Comparison of ENCODE assay signal across 8 cellular contexts in the genomic region with DNA sequence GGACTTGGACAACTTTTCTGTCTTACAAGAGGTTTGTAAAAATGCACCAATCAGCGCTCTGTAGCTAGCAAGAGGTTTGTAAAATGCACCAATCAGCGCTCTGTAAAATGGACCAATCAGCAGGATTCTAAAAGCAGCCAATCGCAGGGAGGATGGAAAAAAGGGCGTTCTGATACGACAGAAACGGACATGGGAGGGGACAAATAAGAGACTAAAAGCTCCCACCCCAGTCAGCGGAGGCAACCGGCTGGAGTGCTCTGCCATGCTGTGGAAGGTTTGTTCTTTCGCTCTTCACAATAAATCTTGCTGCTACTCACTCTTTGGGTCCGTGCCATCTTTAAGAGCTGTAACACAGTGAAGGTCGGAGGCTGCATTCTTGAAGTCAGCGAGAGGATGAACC. TPM values are rescaled to one million over a fixed set of nuclear protein-coding genes. Genes with fewer than 3 reads are reported as not detected.
DNase-seq lines count a peak whose midpoint lies in the region; ATAC-seq, FAIRE-seq and TF ChIP-seq lines count a peak whose summit lies in the region.
"Not testable (repeated sequence)": the region's sequence is repeated elsewhere in the genome, so short reads cannot be mapped to it uniquely, and the experiment has no call there.

No MANE protein-coding gene starts in this region.

- peak overlapping the region; percentile 97 for H3K4me3 Mint-ChIP-seq in activated CD4-positive, alpha-beta T cell treated with anti-CD3 and anti-CD28 coated beads, Interleukin-2, amount 10 ng/mL, durations not matched to agents 24 days and 14 days
- peak overlapping the region; percentile 100 for H3K4me3 Mint-ChIP-seq in astrocyte (ENCODE audit: unreplicated experiment)
- peak overlapping the region; percentile 95 to 100 (median 98) for H3K4me3 Mint-ChIP-seq in naive thymus-derived CD4-positive, alpha-beta T cell
- H3K4me3 Mint-ChIP-seq in stimulated activated memory B cell treated with anti-CD40 and anti-IgM and Interleukin-4, amounts not matched to agents 10 μg/mL and 1 μg/mL and 100 μg/mL, for 72 hours = not testable (repeated sequence)

- TF ChIP-seq EP300 in esophagus muscularis mucosa (IDR thresholded peaks at IDR 0.05) = not testable (repeated sequence)

- H3K27ac Mint-ChIP-seq in activated CD4-positive, alpha-beta T cell treated with anti-CD3 and anti-CD28 coated beads, Interleukin-2, amount 10 ng/mL, durations not matched to agents 24 days and 14 days = peak overlapping the region; percentile 53
- not testable (repeated sequence) for H3K27ac Mint-ChIP-seq in astrocyte (ENCODE audit: unreplicated experiment)
- peak overlapping the region in 7 of 9 donors; percentile 16 to 99 (median 98) for H3K27ac Mint-ChIP-seq in naive thymus-derived CD4-positive, alpha-beta T cell
- peak overlapping the region; percentile 95 for H3K27ac Mint-ChIP-seq in stimulated activated memory B cell treated with anti-CD40 and anti-IgM and Interleukin-4, amounts not matched to agents 10 μg/mL and 1 μg/mL and 100 μg/mL, for 72 hours

- peaks cover 23 to 27% (median 25%) of the 10 kb centered on the region in 11 experiments for H3K36me3 ChIP-seq in BLaER1 treated with 17β-estradiol and CSF1 and Interleukin-3, amounts not matched to agents 10 nM and 100 nM
- peaks cover 27% of the 10 kb centered on the region for H3K36me3 ChIP-seq in OCI-LY7 (ENCODE audit: insufficient read depth, low read length)
- H3K36me3 ChIP-seq in astrocyte (ENCODE audit: insufficient read depth, low read length) = not testable (repeated sequence)
- peaks cover 3 to 23% (median 19%) of the 10 kb centered on the region in 4 donors for H3K36me3 ChIP-seq in esophagus muscularis mucosa
- peaks cover 0 to 24% (median 6%) of the 10 kb centered on the region in 3 experiments for H3K36me3 ChIP-seq in naive thymus-derived CD4-positive, alpha-beta T cell (ENCODE audit: control insufficient read depth in 2 of 3, insufficient read depth in 3 of 3, low read length in 3 of 3)

- H3K27ac ChIP-seq in BLaER1 treated with 17β-estradiol and CSF1 and Interleukin-3, amounts not matched to agents 10 nM and 100 nM; OCI-LY7 (ENCODE audit: low read depth, low read length, poor library complexity, severe bottlenecking); astrocyte (ENCODE audit: low read depth, low read length); naive thymus-derived CD4-positive, alpha-beta T cell (ENCODE audit: low read depth, low read length): not testable (repeated sequence)
- peak overlapping the region in 3 of 4 donors; percentile 91 to 96 (median 94) for H3K27ac ChIP-seq in esophagus muscularis mucosa (replicated peaks in 1 of 4)

- TF ChIP-seq CTCF in HFF-Myc (IDR thresholded peaks at IDR 0.05; ENCODE audit: low read depth, low read length, missing control alignments); OCI-LY7 (conservative IDR thresholded peaks at IDR 0.05; ENCODE audit: low read length); astrocyte (IDR thresholded peaks at IDR 0.05; ENCODE audit: insufficient read depth, low read depth, low read length); esophagus muscularis mucosa (IDR thresholded peaks at IDR 0.05): not testable (repeated sequence)

- not testable (repeated sequence) for H3K9me3 Mint-ChIP-seq in activated CD4-positive, alpha-beta T cell treated with anti-CD3 and anti-CD28 coated beads, Interleukin-2, amount 10 ng/mL, durations not matched to agents 24 days and 14 days; astrocyte (ENCODE audit: unreplicated experiment); naive thymus-derived CD4-positive, alpha-beta T cell; stimulated activated memory B cell treated with anti-CD40 and anti-IgM and Interleukin-4, amounts not matched to agents 10 μg/mL and 1 μg/mL and 100 μg/mL, for 72 hours

- TF ChIP-seq POLR2A in esophagus muscularis mucosa (IDR thresholded peaks at IDR 0.05; ENCODE audit: low read depth) = not testable (repeated sequence)

- peak overlapping the region in 1 of 11 experiments; percentile 92; a peak in 1 of 22 replicates for H3K9ac ChIP-seq in BLaER1 treated with 17β-estradiol and CSF1 and Interleukin-3, amounts not matched to agents 10 nM and 100 nM
- not testable (repeated sequence) for H3K9ac ChIP-seq in astrocyte (ENCODE audit: low read length)

- peak overlapping the region in 7 of 10 experiments; percentile 89 to 100 (median 97); a peak in 11 of 20 replicates for H3K4me3 ChIP-seq in BLaER1 treated with 17β-estradiol and CSF1 and Interleukin-3, amounts not matched to agents 10 nM and 100 nM
- H3K4me3 ChIP-seq in HFF-Myc (replicated peaks; ENCODE audit: low read depth, low read length) (peak overlapping the region; percentile 82), OCI-LY7 (ENCODE audit: low read depth, low read length, poor library complexity, severe bottlenecking) (peak overlapping the region; percentile 90), esophagus muscularis mucosa (peak overlapping the region in 2 of 4 donors; percentile 68 to 91)
- not testable (repeated sequence) for H3K4me3 ChIP-seq in astrocyte (ENCODE audit: insufficient read depth, low read depth, low read length)
- peak overlapping the region; percentile 99 for H3K4me3 ChIP-seq in naive thymus-derived CD4-positive, alpha-beta T cell (ENCODE audit: low read length)

- not testable (repeated sequence) for ATAC-seq in naive thymus-derived CD4-positive, alpha-beta T cell; stimulated activated memory B cell treated with anti-CD40 and anti-IgM and Interleukin-4, amounts not matched to agents 10 μg/mL and 1 μg/mL and 100 μg/mL, for 72 hours

- not testable (repeated sequence) for H3K27me3 Mint-ChIP-seq in activated CD4-positive, alpha-beta T cell treated with anti-CD3 and anti-CD28 coated beads, Interleukin-2, amount 10 ng/mL, durations not matched to agents 24 days and 14 days; astrocyte (ENCODE audit: low read depth, unreplicated experiment); naive thymus-derived CD4-positive, alpha-beta T cell; stimulated activated memory B cell treated with anti-CD40 and anti-IgM and Interleukin-4, amounts not matched to agents 10 μg/mL and 1 μg/mL and 100 μg/mL, for 72 hours

- H3K4me1 ChIP-seq in BLaER1 treated with 17β-estradiol and CSF1 and Interleukin-3, amounts not matched to agents 10 nM and 100 nM = peaks cover 28 to 41% (median 36%) of the 10 kb centered on the region in 10 experiments
- H3K4me1 ChIP-seq in OCI-LY7 (ENCODE audit: insufficient read depth, low read length, poor library complexity, severe bottlenecking) = peaks cover 22% of the 10 kb centered on the region
- H3K4me1 ChIP-seq in astrocyte (ENCODE audit: insufficient read depth, low read length) = peaks cover 16% of the 10 kb centered on the region
- H3K4me1 ChIP-seq in esophagus muscularis mucosa = peaks cover 39 to 58% (median 49%) of the 10 kb centered on the region in 4 donors
- peaks cover 28 to 37% of the 10 kb centered on the region in 2 donors for H3K4me1 ChIP-seq in naive thymus-derived CD4-positive, alpha-beta T cell (ENCODE audit: control insufficient read depth in 2 of 2, insufficient read depth in 2 of 2, low read length in 2 of 2)

- not testable (repeated sequence) for H3K27me3 ChIP-seq in BLaER1 treated with 17β-estradiol and CSF1 and Interleukin-3, amounts not matched to agents 10 nM and 100 nM; astrocyte (ENCODE audit: insufficient read depth, low read length); esophagus muscularis mucosa; naive thymus-derived CD4-positive, alpha-beta T cell (ENCODE audit: control insufficient read depth in 2 of 2, insufficient read depth in 2 of 2, low read length in 2 of 2)

- TSS peak; percentile 51 for BruUV-seq in OCI-LY7 (replicated peaks; lab: Mats Ljungman, UMichigan)

- peaks cover 36% of the 10 kb centered on the region for H3K36me3 Mint-ChIP-seq in activated CD4-positive, alpha-beta T cell treated with anti-CD3 and anti-CD28 coated beads, Interleukin-2, amount 10 ng/mL, durations not matched to agents 24 days and 14 days (ENCODE audit: low read depth)
- H3K36me3 Mint-ChIP-seq in astrocyte (ENCODE audit: low read depth, unreplicated experiment) = not testable (repeated sequence)
- peaks cover 6 to 33% (median 15%) of the 10 kb centered on the region in 5 donors for H3K36me3 Mint-ChIP-seq in naive thymus-derived CD4-positive, alpha-beta T cell
- peaks cover 13% of the 10 kb centered on the region for H3K36me3 Mint-ChIP-seq in stimulated activated memory B cell treated with anti-CD40 and anti-IgM and Interleukin-4, amounts not matched to agents 10 μg/mL and 1 μg/mL and 100 μg/mL, for 72 hours

- POLR2A ChIA-PET in OCI-LY7 (lab: Charles Lee) = interaction anchor here (0.6 to 1.6 kb wide), 5 partner anchors 9 to 60 kb away, joined by 3 to 7 read pairs (median 3); a partner anchor contains a TSS
- POLR2A ChIA-PET in naive thymus-derived CD4-positive, alpha-beta T cell (lab: Charles Lee) = interaction anchor here (0.7 to 2.7 kb wide), 10 partner anchors 10 to 928 kb away, joined by 3 to 33 read pairs (median 4); a partner anchor contains a TSS

- peak overlapping the region; percentile 89 to 100 (median 97); a peak in 21 of 22 replicates for H3K4me2 ChIP-seq in BLaER1 treated with 17β-estradiol and CSF1 and Interleukin-3, amounts not matched to agents 10 nM and 100 nM
- H3K4me2 ChIP-seq in OCI-LY7 (ENCODE audit: low read length) = 0 out of 2 replicates have a peak overlapping the region, but pooled peaks have one; percentile 100
- peak overlapping the region; percentile 97 for H3K4me2 ChIP-seq in astrocyte (ENCODE audit: low read length)

- intact Hi-C loops in OCI-LY7 (cut with micrococcal nuclease; ENCODE audit: unreplicated experiment); activated CD4-positive, alpha-beta T cell treated with anti-CD3 and anti-CD28 coated beads, Interleukin-2, amount 10 ng/mL, durations not matched to agents 24 days and 14 days (cut with micrococcal nuclease): not testable (repeated sequence)
- intact Hi-C loops in esophagus muscularis mucosa (cut with DNase I) = loop anchor here (5.0 kb wide), 1 partner anchor 51 kb away; a partner anchor contains a TSS
- intact Hi-C loops in naive thymus-derived CD4-positive, alpha-beta T cell (cut with micrococcal nuclease) = loop anchor here (5.0 to 10.0 kb wide), 7 partner anchors 356 to 624 kb away; a partner anchor contains a TSS

- H3K79me2 ChIP-seq in OCI-LY7 (ENCODE audit: insufficient read depth, low read depth, low read length) (peaks cover 57% of the 10 kb centered on the region), astrocyte (ENCODE audit: insufficient read depth, low read length) (peaks cover 61% of the 10 kb centered on the region)

- H3K9me3 ChIP-seq in BLaER1 treated with 17β-estradiol and CSF1 and Interleukin-3, amounts not matched to agents 10 nM and 100 nM (replicated peaks in 1 of 11) = peaks cover 6 to 13% (median 6%) of the 10 kb centered on the region in 11 experiments; a peak in 21 of 22 replicates
- H3K9me3 ChIP-seq in OCI-LY7 (ENCODE audit: low read length); astrocyte (ENCODE audit: insufficient read depth, low read depth, low read length); esophagus muscularis mucosa; naive thymus-derived CD4-positive, alpha-beta T cell (ENCODE audit: control insufficient read depth in 2 of 3, low read length in 3 of 3): not testable (repeated sequence)

- not testable (repeated sequence) for H3K9me2 ChIP-seq in OCI-LY7 (ENCODE audit: insufficient read depth, low read length)

- H2AFZ ChIP-seq in OCI-LY7 (ENCODE audit: low read length); astrocyte (ENCODE audit: low read depth, low read length): not testable (repeated sequence)

- not testable (repeated sequence) for FAIRE-seq in astrocyte (lab: Jason Lieb, UNC)

- peaks cover 26% of the 10 kb centered on the region for H3K4me1 Mint-ChIP-seq in activated CD4-positive, alpha-beta T cell treated with anti-CD3 and anti-CD28 coated beads, Interleukin-2, amount 10 ng/mL, durations not matched to agents 24 days and 14 days
- H3K4me1 Mint-ChIP-seq in astrocyte (ENCODE audit: low read depth, unreplicated experiment) = peaks cover 15% of the 10 kb centered on the region
- H3K4me1 Mint-ChIP-seq in naive thymus-derived CD4-positive, alpha-beta T cell = peaks cover 22 to 49% (median 42%) of the 10 kb centered on the region in 7 donors
- peaks cover 34% of the 10 kb centered on the region for H3K4me1 Mint-ChIP-seq in stimulated activated memory B cell treated with anti-CD40 and anti-IgM and Interleukin-4, amounts not matched to agents 10 μg/mL and 1 μg/mL and 100 μg/mL, for 72 hours

- WGBS in esophagus muscularis mucosa = 94% methylated on average over 12 of the region's 12 CpGs

- DNase-seq in HFF-Myc (ENCODE audit: extremely low read depth, low read depth); activated CD4-positive, alpha-beta T cell treated with anti-CD3 and anti-CD28 coated beads, Interleukin-2, amount 10 ng/mL, durations not matched to agents 24 days and 14 days; astrocyte (ENCODE audit: low read depth); esophagus muscularis mucosa (ENCODE audit: extremely low spot score); naive thymus-derived CD4-positive, alpha-beta T cell: not testable (repeated sequence)
- peak; percentile 14 for DNase-seq in OCI-LY7 (ENCODE audit: low spot score)

- CTCF ChIA-PET in OCI-LY7 (lab: Charles Lee; ENCODE audit: unreplicated experiment); naive thymus-derived CD4-positive, alpha-beta T cell (lab: Charles Lee): not testable (repeated sequence)

- peaks cover 16 to 42% (median 28%) of the 10 kb centered on the region in 11 experiments; a peak in 21 of 22 replicates for H4K20me1 ChIP-seq in BLaER1 treated with 17β-estradiol and CSF1 and Interleukin-3, amounts not matched to agents 10 nM and 100 nM
- H4K20me1 ChIP-seq in OCI-LY7 (ENCODE audit: insufficient read depth, low read length) (peaks cover 15% of the 10 kb centered on the region), astrocyte (ENCODE audit: insufficient read depth, low read length) (peaks cover 23% of the 10 kb centered on the region)

RNA-seq across cellular contexts. Expression of a gene that starts 1.2 kb away (rescaled TPM):
- 23.5 and 26.8 TPM in 2 replicates for total RNA-seq in OCI-LY7 (2014; rRNA removed; shearing (Covaris generic))
- total RNA-seq in OCI-LY7 (2022) (35.3 and 35.4 TPM in 2 replicates), astrocyte (20.0 and 25.7 TPM in 2 replicates), esophagus muscularis mucosa (10 to 100 TPM; 26.6 to 37.9 (median 32.7) TPM)
- 38.1 and 38.7 TPM in 2 replicates for total RNA-seq in activated CD4-positive, alpha-beta T cell treated with anti-CD3 and anti-CD28 coated beads, Interleukin-2, amount 10 ng/mL, durations not matched to agents 24 days and 14 days
- 100 to 1,000 TPM in 2 of 5 experiments, 10 to 100 TPM in 3; 55.2 to 199 (median 98.1) TPM for total RNA-seq in naive thymus-derived CD4-positive, alpha-beta T cell
- polyA plus RNA-seq in naive thymus-derived CD4-positive, alpha-beta T cell = 10 to 100 TPM; 68.2 to 93.3 TPM

RNA-seq across cellular contexts. Expression of a gene that starts 3.2 kb away (rescaled TPM):
- 11.4 and 12.2 TPM in 2 replicates for total RNA-seq in OCI-LY7 (2014; rRNA removed; shearing (Covaris generic))
- 13.7 and 14.5 TPM in 2 replicates for total RNA-seq in OCI-LY7 (2022)
- total RNA-seq in activated CD4-positive, alpha-beta T cell treated with anti-CD3 and anti-CD28 coated beads, Interleukin-2, amount 10 ng/mL, durations not matched to agents 24 days and 14 days = 7.2 TPM in 2 replicates
- 15.3 and 16.4 TPM in 2 replicates for total RNA-seq in astrocyte
- 10 to 100 TPM in 2 of 4 donors, 1 to 10 TPM in 2; 9.6 to 11.2 (median 10.5) TPM for total RNA-seq in esophagus muscularis mucosa
- total RNA-seq in naive thymus-derived CD4-positive, alpha-beta T cell = 10 to 100 TPM in 1 of 5 experiments, 1 to 10 TPM in 4; 4.7 to 11.0 (median 8.3) TPM
- 1 to 10 TPM; 4.1 to 8.1 TPM for polyA plus RNA-seq in naive thymus-derived CD4-positive, alpha-beta T cell

RNA-seq across cellular contexts. Expression of a gene that starts 28.5 kb away (rescaled TPM):
- total RNA-seq in OCI-LY7 (2014; rRNA removed; shearing (Covaris generic)) = 23.2 and 32.2 TPM in 2 replicates
- total RNA-seq in OCI-LY7 (2022) = 57.4 and 59.6 TPM in 2 replicates
- total RNA-seq in activated CD4-positive, alpha-beta T cell treated with anti-CD3 and anti-CD28 coated beads, Interleukin-2, amount 10 ng/mL, durations not matched to agents 24 days and 14 days = 22.6 and 23.6 TPM in 2 replicates
- total RNA-seq in astrocyte = 18.3 and 21.7 TPM in 2 replicates
- 1 to 10 TPM; 2.5 to 6.2 (median 3.0) TPM for total RNA-seq in esophagus muscularis mucosa
- total RNA-seq in naive thymus-derived CD4-positive, alpha-beta T cell = 10 to 100 TPM; 17.4 to 28.0 (median 27.3) TPM
- polyA plus RNA-seq in naive thymus-derived CD4-positive, alpha-beta T cell = 10 to 100 TPM in 1 of 2 donors, 1 to 10 TPM in 1; 9.5 to 10.6 TPM

RNA-seq across cellular contexts. Expression of a gene that starts 35.3 kb away (rescaled TPM):
- 756 and 900 TPM in 2 replicates for total RNA-seq in OCI-LY7 (2014; rRNA removed; shearing (Covaris generic))
- total RNA-seq in OCI-LY7 (2022) (387 and 463 TPM in 2 replicates), astrocyte (307 and 329 TPM in 2 replicates), esophagus muscularis mucosa (100 to 1,000 TPM; 487 to 697 (median 507) TPM)
- total RNA-seq in activated CD4-positive, alpha-beta T cell treated with anti-CD3 and anti-CD28 coated beads, Interleukin-2, amount 10 ng/mL, durations not matched to agents 24 days and 14 days = 380 and 393 TPM in 2 replicates
- total RNA-seq in naive thymus-derived CD4-positive, alpha-beta T cell = 100 to 1,000 TPM in 3 of 5 experiments, 10 to 100 TPM in 2; 77.8 to 349 (median 126) TPM
- 100 to 1,000 TPM; 345 to 406 TPM for polyA plus RNA-seq in naive thymus-derived CD4-positive, alpha-beta T cell

RNA-seq across cellular contexts. Expression of a gene that starts 50.7 kb away (rescaled TPM):
- 4.2 and 5.5 TPM in 2 replicates for total RNA-seq in OCI-LY7 (2014; rRNA removed; shearing (Covaris generic))
- total RNA-seq in OCI-LY7 (2022) (7.3 and 7.9 TPM in 2 replicates), astrocyte (4.7 TPM in 2 replicates), esophagus muscularis mucosa (1 to 10 TPM; 2.1 to 3.8 (median 3.3) TPM)
- 4.7 and 5.8 TPM in 2 replicates for total RNA-seq in activated CD4-positive, alpha-beta T cell treated with anti-CD3 and anti-CD28 coated beads, Interleukin-2, amount 10 ng/mL, durations not matched to agents 24 days and 14 days
- total RNA-seq in naive thymus-derived CD4-positive, alpha-beta T cell = 10 to 100 TPM in 2 of 5 experiments, 1 to 10 TPM in 3; 1.9 to 13.6 (median 5.0) TPM
- polyA plus RNA-seq in naive thymus-derived CD4-positive, alpha-beta T cell = 1 to 10 TPM; 5.9 to 7.6 TPM
